ENCODE assay signal across 8 cellular contexts in genomic region chr5:140565024-140565779, GRCh38. TPM values are rescaled to one million over a fixed set of nuclear protein-coding genes. Genes with fewer than 3 reads are reported as not detected.
DNase-seq lines count a peak whose midpoint lies in the region; ATAC-seq, FAIRE-seq and TF ChIP-seq lines count a peak whose summit lies in the region.

No MANE protein-coding gene starts in this region.

- H3K4me3 ChIP-seq in A549: peak overlapping the region; percentile 84
- peak overlapping the region; percentile 66; the same call in 1 of the 2 replicates for H3K4me3 ChIP-seq in iPS DF 6.9 (ENCODE audit: low read length)

- WGBS in A549 (ENCODE audit: missing lambda C conversion rate): 3% methylated on average over 13 of the region's 13 CpGs
- 100% methylated on average over 1 of the region's 13 CpGs for WGBS in iPS DF 6.9 (ENCODE audit: insufficient coverage, insufficient read length)

- TF ChIP-seq EP300 in A549 (IDR thresholded peaks at IDR 0.05): no peak

- DNase-seq in A549 (ENCODE audit: low read depth in 1 of 2, low spot score in 1 of 2): no peak
- DNase-seq in WTC11 (ENCODE audit: low spot score): no peak
- no peak for DNase-seq in iPS DF 6.9 (ENCODE audit: low read depth, low spot score)
- DNase-seq in posterior cingulate gyrus: no peak
- DNase-seq in amygdala (lab: John Stamatoyannopoulos, UW): no peak

- H3K9me3 Mint-ChIP-seq in WTC11: no peaks in the 10 kb centered on the region
- H3K9me3 Mint-ChIP-seq in stimulated activated memory B cell treated with anti-CD40 and anti-IgM and Interleukin-4, amounts not matched to agents 10 μg/mL and 1 μg/mL and 100 μg/mL, for 72 hours: no peaks in the 10 kb centered on the region

- TF ChIP-seq POLR2A in A549 (IDR thresholded peaks at IDR 0.05; ENCODE audit: low read length): no peak

- H3K4me1 ChIP-seq in A549: peaks cover 18% of the 10 kb centered on the region
- H3K4me1 ChIP-seq in iPS DF 6.9 (ENCODE audit: control insufficient read depth, insufficient read depth, low read length): peaks cover 2% of the 10 kb centered on the region; the same call in 1 of the 2 replicates

- no peak for TF ChIP-seq RAD21 in A549 (conservative IDR thresholded peaks at IDR 0.05 in 1 of 2, IDR thresholded peaks at IDR 0.05 in 1 of 2)

- intact Hi-C loops in posterior cingulate gyrus (cut with DNase I): loop anchor here (2.0 kb wide), 1 partner anchor 74 kb away; the partner anchor contains the start of gene TMCO6

- H3K4me3 Mint-ChIP-seq in WTC11: peak overlapping the region; percentile 88
- H3K4me3 Mint-ChIP-seq in stimulated activated memory B cell treated with anti-CD40 and anti-IgM and Interleukin-4, amounts not matched to agents 10 μg/mL and 1 μg/mL and 100 μg/mL, for 72 hours: peak overlapping the region; percentile 92

- ATAC-seq in A549 (no peak; a peak in 1 of 6 replicates), GM21447 (IDR thresholded peaks at IDR 0.05; ENCODE audit: unreplicated experiment) (peak; percentile 1), WTC11 (no peak), GM21529 (IDR thresholded peaks at IDR 0.05; ENCODE audit: unreplicated experiment) (no peak)
- ATAC-seq in stimulated activated memory B cell treated with anti-CD40 and anti-IgM and Interleukin-4, amounts not matched to agents 10 μg/mL and 1 μg/mL and 100 μg/mL, for 72 hours: peak; percentile 1

- POLR2A ChIA-PET in A549 (lab: Yijun Ruan, JAX): interaction anchor here (1.0 to 3.4 kb wide), 3 partner anchors 14 to 82 kb away, joined by 3 to 16 read pairs (median 3); partner anchors contain the start of genes IK and NDUFA2
- POLR2A ChIA-PET in WTC11 (lab: Charles Lee): interaction anchor here (1.0 to 4.4 kb wide), 2 partner anchors 8 to 17 kb away, joined by 3 to 29 read pairs; partner anchors contain the start of genes EIF4EBP3 and SRA1

- no peaks in the 10 kb centered on the region for H3K27me3 ChIP-seq in iPS DF 6.9 (ENCODE audit: control insufficient read depth, insufficient read depth, low read length)

- H3K4me1 Mint-ChIP-seq in WTC11: peaks cover 19% of the 10 kb centered on the region
- peaks cover 56% of the 10 kb centered on the region for H3K4me1 Mint-ChIP-seq in stimulated activated memory B cell treated with anti-CD40 and anti-IgM and Interleukin-4, amounts not matched to agents 10 μg/mL and 1 μg/mL and 100 μg/mL, for 72 hours

- peaks cover 3% of the 10 kb centered on the region; the same call in 1 of the 2 replicates for H3K27me3 Mint-ChIP-seq in WTC11 (ENCODE audit: low read depth)
- H3K27me3 Mint-ChIP-seq in stimulated activated memory B cell treated with anti-CD40 and anti-IgM and Interleukin-4, amounts not matched to agents 10 μg/mL and 1 μg/mL and 100 μg/mL, for 72 hours: no peaks in the 10 kb centered on the region

- H3K36me3 Mint-ChIP-seq in WTC11: peaks cover 20% of the 10 kb centered on the region
- peaks cover 51% of the 10 kb centered on the region for H3K36me3 Mint-ChIP-seq in stimulated activated memory B cell treated with anti-CD40 and anti-IgM and Interleukin-4, amounts not matched to agents 10 μg/mL and 1 μg/mL and 100 μg/mL, for 72 hours

- no peak for FAIRE-seq in A549 (lab: Jason Lieb, UNC)

- H3K4me2 ChIP-seq in A549: peak overlapping the region; percentile 99

- peaks cover 15% of the 10 kb centered on the region for H3K36me3 ChIP-seq in iPS DF 6.9 (ENCODE audit: control insufficient read depth, insufficient read depth, low read length)

- H3K9me3 ChIP-seq in A549: no peaks in the 10 kb centered on the region
- H3K9me3 ChIP-seq in iPS DF 6.9 (ENCODE audit: control insufficient read depth, insufficient read depth, low read length): no peaks in the 10 kb centered on the region

- peak overlapping the region; percentile 73 for H3K27ac Mint-ChIP-seq in WTC11
- H3K27ac Mint-ChIP-seq in stimulated activated memory B cell treated with anti-CD40 and anti-IgM and Interleukin-4, amounts not matched to agents 10 μg/mL and 1 μg/mL and 100 μg/mL, for 72 hours: peak overlapping the region; percentile 94

- TF ChIP-seq CTCF in A549 (IDR thresholded peaks at IDR 0.05): no peak
- no peak for TF ChIP-seq CTCF in WTC11 (IDR thresholded peaks at IDR 0.05)

- H3K27ac ChIP-seq in A549: peak overlapping the region; percentile 88
- H3K27ac ChIP-seq in iPS DF 6.9 (ENCODE audit: low read length): no peak overlapping the region

- CTCF ChIA-PET in A549 (lab: Yijun Ruan, JAX) (interaction anchor here (0.9 to 3.0 kb wide), 5 partner anchors 12 to 81 kb away, joined by 3 to 11 read pairs (median 3); no protein-coding TSS in a partner anchor), WTC11 (lab: Charles Lee) (interaction anchor here (1.4 kb wide), 1 partner anchor 74 kb away, joined by 6 read pairs; the partner anchor contains the start of gene TMCO6)

TF ChIP-seq in A549, 52 proteins besides CTCF, POLR2A, EP300 and RAD21:
- TF ChIP-seq FOXS1 (CRISPR knock-in tag; IDR thresholded peaks at IDR 0.05) (no peak), KDM1A (IDR thresholded peaks at IDR 0.05; ENCODE audit: low read depth) (no peak), NFE2L2 (conservative IDR thresholded peaks at IDR 0.05; ENCODE audit: low read length) (no peak)
TF ChIP-seq in A549: peak in this region for 0.

TF ChIP-seq in WTC11, 78 proteins besides CTCF, POLR2A, EP300 and RAD21:
- TF ChIP-seq ZBTB21 (CRISPR knock-in tag; IDR thresholded peaks at IDR 0.05; ENCODE audit: borderline replicate concordance) (no peak), NR2C2 (CRISPR knock-in tag; IDR thresholded peaks at IDR 0.05) (no peak), ZNF121 (CRISPR knock-in tag; IDR thresholded peaks at IDR 0.05) (no peak), ZNF281 (CRISPR knock-in tag; IDR thresholded peaks at IDR 0.05) (no peak)

RNA-seq across cellular contexts. Expression of gene SLC35A4, which starts 0.6 kb away (rescaled TPM):
- polyA plus RNA-seq in A549 (2011; rRNA removed) (79.5 and 135 TPM in 2 replicates), A549 (2017; fragmentation: RNase III; extraction: RNeasy Plus Mini Kit Qiagen cat#74134 plus additional on column Dnase treatment) (62.1 to 70.3 TPM (median 65.6 TPM) in 3 replicates)
- 95.2 and 118 TPM in 2 replicates for polyA plus RNA-seq in A549 (2012; cell fraction: cytosol; rRNA removed)
- 70.8 and 86.9 TPM in 2 replicates for polyA plus RNA-seq in A549 (2012; cell fraction: nucleus; rRNA removed)
- polyA minus RNA-seq in A549 (2011; rRNA and poly(A)+ RNA removed): 107 and 136 TPM in 2 replicates
- total RNA-seq in WTC11 (2021): 74.7 to 75.7 TPM (median 74.8 TPM) in 3 replicates

RNA-seq across cellular contexts. Expression of gene APBB3, which starts 0.8 kb away (rescaled TPM):
- polyA plus RNA-seq in A549 (2011; rRNA removed) (11.7 and 13.4 TPM in 2 replicates), A549 (2017; fragmentation: RNase III; extraction: RNeasy Plus Mini Kit Qiagen cat#74134 plus additional on column Dnase treatment) (7.1 to 10.6 TPM (median 9.4 TPM) in 3 replicates)
- 10.4 and 10.5 TPM in 2 replicates for polyA plus RNA-seq in A549 (2012; cell fraction: cytosol; rRNA removed)
- polyA plus RNA-seq in A549 (2012; cell fraction: nucleus; rRNA removed): 102 and 116 TPM in 2 replicates
- 16.8 and 17.7 TPM in 2 replicates for polyA minus RNA-seq in A549 (2011; rRNA and poly(A)+ RNA removed)
- total RNA-seq in WTC11 (2021): 23.7 to 25.9 TPM (median 25.2 TPM) in 3 replicates

RNA-seq across cellular contexts. Expression of gene SRA1, which starts 7.9 kb away (rescaled TPM):
- polyA plus RNA-seq in A549 (2011; rRNA removed) (48.1 and 50.8 TPM in 2 replicates), A549 (2017; fragmentation: RNase III; extraction: RNeasy Plus Mini Kit Qiagen cat#74134 plus additional on column Dnase treatment) (28.6 to 32.1 TPM (median 30.3 TPM) in 3 replicates)
- polyA plus RNA-seq in A549 (2012; cell fraction: cytosol; rRNA removed): 27.9 and 30.4 TPM in 2 replicates
- polyA plus RNA-seq in A549 (2012; cell fraction: nucleus; rRNA removed): 18.5 and 21.7 TPM in 2 replicates
- polyA minus RNA-seq in A549 (2011; rRNA and poly(A)+ RNA removed): 26.5 and 32.6 TPM in 2 replicates
- 34.5 to 37.8 TPM (median 34.6 TPM) in 3 replicates for total RNA-seq in WTC11 (2021)

RNA-seq across cellular contexts. Expression of gene EIF4EBP3, which starts 17.7 kb away (rescaled TPM):
- 2.0 and 2.9 TPM in 2 replicates for polyA plus RNA-seq in A549 (2011; rRNA removed)
- 0.79 and 1.1 TPM in 2 replicates for polyA plus RNA-seq in A549 (2012; cell fraction: cytosol; rRNA removed)
- 2.1 and 3.8 TPM in 2 replicates for polyA plus RNA-seq in A549 (2012; cell fraction: nucleus; rRNA removed)
- polyA plus RNA-seq in A549 (2017; fragmentation: RNase III; extraction: RNeasy Plus Mini Kit Qiagen cat#74134 plus additional on column Dnase treatment): 0.96 to 1.6 TPM (median 1.2 TPM) in 3 replicates
- 2.2 and 3.0 TPM in 2 replicates for polyA minus RNA-seq in A549 (2011; rRNA and poly(A)+ RNA removed)
- 8.4 to 9.8 TPM (median 8.8 TPM) in 3 replicates for total RNA-seq in WTC11 (2021)

Comparison
In these comparisons a context has a peak if more than half of its experiments do, and no peak if none do; other contexts are left out.
1. ATAC-seq: peak in GM21447 (single experiment) and stimulated activated memory B cell treated with anti-CD40 and anti-IgM and Interleukin-4, amounts not matched to agents 10 μg/mL and 1 μg/mL and 100 μg/mL, for 72 hours (single experiment); none in A549 (0 of 2), WTC11 (single experiment) and GM21529 (single experiment).